23 cellular contexts compared by ENCODE assay signal in genomic region chr22:42358643-42359558, GRCh38.
DNase-seq lines count a peak whose midpoint lies in the region; ATAC-seq, FAIRE-seq and TF ChIP-seq lines count a peak whose summit lies in the region.
"Had no signal": no experiment of that assay in that cellular context is flagged by ENCODE, and none has a peak within 500 bp of the region (broad histone marks: within the 10 kb centered on the region; RNA-seq: fewer than 3 reads in every experiment).

No MANE protein-coding gene starts in this region.

- H3K4me2 ChIP-seq in GM23338 = no peak overlapping the region
- no peak overlapping the region for H3K4me2 ChIP-seq in K562 (ENCODE audit: insufficient read depth, low read length)
- H3K4me2 ChIP-seq in osteoblast (ENCODE audit: insufficient read depth, low read length) = no peak overlapping the region

- H3K36me3 ChIP-seq in GM23338 (ENCODE audit: insufficient read depth) (no peaks in the 10 kb centered on the region), HEK293 (ENCODE audit: control insufficient read depth in 2 of 2, insufficient read depth in 1 of 2, low read length in 2 of 2) (no peaks in the 10 kb centered on the region), K562 (ENCODE audit: control insufficient read depth, insufficient read depth, low read length) (no peaks in the 10 kb centered on the region), osteoblast (ENCODE audit: insufficient read depth, low read length) (no peaks in the 10 kb centered on the region)

- no peak overlapping the region for H3K27ac ChIP-seq in GM23338 (ENCODE audit: low read depth)
- no peak overlapping the region for H3K27ac ChIP-seq in HEK293 (ENCODE audit: extremely low read depth, low read depth, low read length)
- no peak overlapping the region for H3K27ac ChIP-seq in K562 (ENCODE audit: extremely low read depth, low read depth, low read length)
- no peak overlapping the region for H3K27ac ChIP-seq in osteoblast (ENCODE audit: low read depth, low read length)
- H3K27ac ChIP-seq: GM23248, HL-60 had no signal

- no peak overlapping the region; the same call in 1 of the 2 replicates for H2AFZ ChIP-seq in GM23338
- H2AFZ ChIP-seq in K562 (ENCODE audit: low read depth, low read length) = no peak overlapping the region
- H2AFZ ChIP-seq in osteoblast (ENCODE audit: low read length) = no peak overlapping the region
- H2AFZ ChIP-seq: GM23248 had no signal

- H3K27ac Mint-ChIP-seq in GM23338 = no peak overlapping the region
- H3K27ac Mint-ChIP-seq: CD8-positive, alpha-beta T cell; HFFc6 had no signal

- H3K9me3 Mint-ChIP-seq in GM23338 = no peaks in the 10 kb centered on the region
- H3K9me3 Mint-ChIP-seq: CD8-positive, alpha-beta T cell; HFFc6 had no signal

- in situ Hi-C loops in K562 (cut with MboI) = no loop called here

- intact Hi-C loops in K562 (cut with micrococcal nuclease) (no loop called here), head of caudate nucleus (cut with DNase I) (no loop called here)

- WGBS in K562 (ENCODE audit: insufficient coverage, low coverage, missing lambda C conversion rate) = 6% methylated on average over 10 of the region's 16 CpGs

- H3K27me3 ChIP-seq in GM23338 (ENCODE audit: insufficient read depth) (no peaks in the 10 kb centered on the region), K562 (ENCODE audit: control insufficient read depth in 2 of 2, insufficient read depth in 2 of 2, low read length in 2 of 2) (peaks cover 8 to 52% of the 10 kb centered on the region in 2 experiments; a peak in 4 of 5 replicates), osteoblast (ENCODE audit: insufficient read depth, low read length) (peaks cover 6% of the 10 kb centered on the region)

- no peaks in the 10 kb centered on the region for H3K9me1 ChIP-seq in K562 (ENCODE audit: control insufficient read depth, insufficient read depth, low read length)

- TF ChIP-seq RAD21 in K562 (CRISPR knock-in tag; conservative IDR thresholded peaks at IDR 0.05 in 1 of 2, IDR thresholded peaks at IDR 0.05 in 1 of 2) = no peak

- peaks cover 5% of the 10 kb centered on the region for H3K79me2 ChIP-seq in GM23338 (replicated peaks; ENCODE audit: insufficient read depth)
- no peaks in the 10 kb centered on the region for H3K79me2 ChIP-seq in K562 (ENCODE audit: control insufficient read depth, insufficient read depth, low read length)
- no peaks in the 10 kb centered on the region for H3K79me2 ChIP-seq in osteoblast (ENCODE audit: insufficient read depth, low read length)

- H3K4me1 Mint-ChIP-seq in GM23338 = peaks cover 25% of the 10 kb centered on the region

- peaks cover 5% of the 10 kb centered on the region for H3K4me1 ChIP-seq in GM23338 (ENCODE audit: insufficient read depth)
- H3K4me1 ChIP-seq in HEK293 (ENCODE audit: control insufficient read depth, insufficient read depth, low read length) = no peaks in the 10 kb centered on the region
- H3K4me1 ChIP-seq in K562 (replicated peaks in 1 of 2; ENCODE audit: control insufficient read depth in 2 of 2, insufficient read depth in 2 of 2, low read length in 2 of 2) = peaks cover 0 to 5% of the 10 kb centered on the region in 2 experiments; a peak in 2 of 5 replicates
- H3K4me1 ChIP-seq in osteoblast (ENCODE audit: insufficient read depth, low read length) = no peaks in the 10 kb centered on the region

- H4K20me1 ChIP-seq in GM23338 (replicated peaks; ENCODE audit: insufficient read depth) (no peaks in the 10 kb centered on the region), K562 (replicated peaks; ENCODE audit: control insufficient read depth, insufficient read depth, low read length) (peaks cover 9% of the 10 kb centered on the region; the same call in 1 of the 2 replicates), osteoblast (ENCODE audit: insufficient read depth, low read length) (no peaks in the 10 kb centered on the region)

- DNase-seq in GM23338 (ENCODE audit: low spot score) (no peak), K562 (ENCODE audit: extremely low read depth in 1 of 4, low spot score in 3 of 4) (no peak), osteoblast (ENCODE audit: insufficient read length, low spot score, missing footprints) (peak; percentile 82), EL (no peak), NCI-H1417 treated with DMSO at 0.1 percent for 48 hours (lab: John Stamatoyannopoulos, UW) (no peak), Ammon's horn (ENCODE audit: low spot score) (no peak), head of caudate nucleus (no peak)
- DNase-seq: ACHN; CD8-positive, alpha-beta T cell; DMS 273 treated with DMSO at 0.1 percent for 48 hours; DMS53; DND-41; GM23248; HCEC 1CT; HFFc6; Kasumi-1; KBM-7 had no signal

- POLR2A ChIA-PET in HEK293 (lab: Yijun Ruan, JAX) = interaction anchor here (2.2 kb wide), 1 partner anchor 10 kb away, joined by 7 read pairs; no protein-coding TSS in a partner anchor
- POLR2A ChIA-PET in K562 (lab: Yijun Ruan, JAX) = interaction anchor here (0.6 to 1.4 kb wide), 4 partner anchors 13 to 469 kb away, joined by 3 to 4 read pairs (median 4); no protein-coding TSS in a partner anchor

- no peak for TF ChIP-seq CTCF in GM23338 (conservative IDR thresholded peaks at IDR 0.05; ENCODE audit: low read depth in 2 of 2)
- no peak for TF ChIP-seq CTCF in HEK293 (tag by site-specific recombination; IDR thresholded peaks at IDR 0.05)
- TF ChIP-seq CTCF in K562 (IDR thresholded peaks at IDR 0.05 in 2 of 3, conservative IDR thresholded peaks at IDR 0.05 in 1 of 3; ENCODE audit: insufficient read depth in 2 of 3, low read depth in 1 of 3, low read length in 3 of 3) = no peak
- no peak for TF ChIP-seq CTCF in osteoblast (IDR thresholded peaks at IDR 0.05; ENCODE audit: extremely low read depth, low read depth, low read length)

- H3F3A ChIP-seq in GM23338 (replicated peaks; ENCODE audit: low read depth) = no peaks in the 10 kb centered on the region

- CTCF ChIA-PET in HEK293 (lab: Yijun Ruan, JAX) (interaction anchor here (0.6 to 1.0 kb wide), 2 partner anchors 16 to 191 kb away, joined by 3 to 4 read pairs; no protein-coding TSS in a partner anchor), K562 (lab: Yijun Ruan, JAX; ENCODE audit: low intra/inter-chr PET ratio) (no interaction called here)

- no peak overlapping the region for H3K9ac ChIP-seq in K562 (ENCODE audit: insufficient read depth in 1 of 2, low read depth in 2 of 2, low read length in 2 of 2)
- H3K9ac ChIP-seq: GM23248 had no signal

- no peak for TF ChIP-seq EP300 in K562 (IDR thresholded peaks at IDR 0.05; ENCODE audit: low read length)

- H3K9me2 ChIP-seq in GM23338 (ENCODE audit: insufficient read depth) = no peaks in the 10 kb centered on the region

- ATAC-seq in GM23338 (peak; percentile 30), K562 (no peak)
- ATAC-seq: CD8-positive, alpha-beta T cell had no signal

- FAIRE-seq in K562 (lab: Jason Lieb, UNC) = no peak
- FAIRE-seq: A204.1, G401.6, GM12891, GM19239 had no signal

- no peak overlapping the region for H3K4me3 ChIP-seq in GM23338
- H3K4me3 ChIP-seq in HEK293 (ENCODE audit: low read depth, low read length) = no peak overlapping the region
- no peak overlapping the region for H3K4me3 ChIP-seq in K562
- no peak overlapping the region for H3K4me3 ChIP-seq in osteoblast (ENCODE audit: insufficient read depth, low read length)
- H3K4me3 ChIP-seq: GM23248 had no signal

- no TSS peak for BruUV-seq in K562 (replicated peaks; lab: Mats Ljungman, UMichigan)

- TF ChIP-seq POLR2A in K562 (conservative IDR thresholded peaks at IDR 0.05) = no peak

- H3K36me3 Mint-ChIP-seq in GM23338 (ENCODE audit: low read depth) = peaks cover 6% of the 10 kb centered on the region; the same call in 1 of the 3 replicates
- H3K36me3 Mint-ChIP-seq: CD8-positive, alpha-beta T cell had no signal

- H3K27me3 Mint-ChIP-seq in GM23338 (ENCODE audit: insufficient read depth, low read depth, poor library complexity) = peaks cover 13% of the 10 kb centered on the region

- H3K9me3 ChIP-seq in HEK293 (ENCODE audit: control insufficient read depth, insufficient read depth, low read depth, low read length) = no peaks in the 10 kb centered on the region
- H3K9me3 ChIP-seq in K562 (replicated peaks; ENCODE audit: control insufficient read depth, insufficient read depth, low read depth, low read length) = no peaks in the 10 kb centered on the region
- H3K9me3 ChIP-seq in osteoblast (ENCODE audit: low read depth, low read length) = no peaks in the 10 kb centered on the region

- H3K4me3 Mint-ChIP-seq in GM23338 = no peak overlapping the region
- H3K4me3 Mint-ChIP-seq: CD8-positive, alpha-beta T cell; HFFc6 had no signal

TF ChIP-seq in GM23338, 12 proteins besides CTCF, POLR2A, EP300 and RAD21 (continues in another document):
- no peak for TF ChIP-seq NANOG (IDR thresholded peaks at IDR 0.05; ENCODE audit: borderline replicate concordance)
- TF ChIP-seq JUNB (IDR thresholded peaks at IDR 0.05; ENCODE audit: unreplicated experiment) = no peak
- no peak for TF ChIP-seq STAT1 (IDR thresholded peaks at IDR 0.05; ENCODE audit: unreplicated experiment)

TF ChIP-seq in HEK293, 187 proteins besides CTCF, POLR2A, EP300 and RAD21 (continues in another document):
- TF ChIP-seq ZBTB48 (tag by site-specific recombination; IDR thresholded peaks at IDR 0.05) (peak; percentile 53), ZNF362 (tag by site-specific recombination; IDR thresholded peaks at IDR 0.05) (peak; percentile 74; the same call in 1 of the 2 replicates), ZNF664 (tag by site-specific recombination; IDR thresholded peaks at IDR 0.05) (0 out of 2 replicates have a peak, but pooled peaks have one; percentile 23)

TF ChIP-seq in K562, 482 proteins besides CTCF, POLR2A, EP300 and RAD21:
- 0 out of 2 replicates have a peak, but pooled peaks have one; percentile 16 for TF ChIP-seq MAX (CRISPR knock-in tag; IDR thresholded peaks at IDR 0.05)
- no peak for TF ChIP-seq RBBP5 (IDR thresholded peaks at IDR 0.05; ENCODE audit: borderline replicate concordance, insufficient read depth, low read length, poor library complexity, severe bottlenecking)
- peak; percentile 58 for TF ChIP-seq RBM25 (IDR thresholded peaks at IDR 0.05; ENCODE audit: low read depth, low read length, severe bottlenecking)
- TF ChIP-seq PTBP1 (IDR thresholded peaks at IDR 0.05; ENCODE audit: low read depth, low read length) = no peak
- peak; percentile 48; the same call in 1 of the 2 replicates for TF ChIP-seq BCOR (IDR thresholded peaks at IDR 0.05)
